16 cellular contexts compared by ENCODE assay signal in the genomic region with DNA sequence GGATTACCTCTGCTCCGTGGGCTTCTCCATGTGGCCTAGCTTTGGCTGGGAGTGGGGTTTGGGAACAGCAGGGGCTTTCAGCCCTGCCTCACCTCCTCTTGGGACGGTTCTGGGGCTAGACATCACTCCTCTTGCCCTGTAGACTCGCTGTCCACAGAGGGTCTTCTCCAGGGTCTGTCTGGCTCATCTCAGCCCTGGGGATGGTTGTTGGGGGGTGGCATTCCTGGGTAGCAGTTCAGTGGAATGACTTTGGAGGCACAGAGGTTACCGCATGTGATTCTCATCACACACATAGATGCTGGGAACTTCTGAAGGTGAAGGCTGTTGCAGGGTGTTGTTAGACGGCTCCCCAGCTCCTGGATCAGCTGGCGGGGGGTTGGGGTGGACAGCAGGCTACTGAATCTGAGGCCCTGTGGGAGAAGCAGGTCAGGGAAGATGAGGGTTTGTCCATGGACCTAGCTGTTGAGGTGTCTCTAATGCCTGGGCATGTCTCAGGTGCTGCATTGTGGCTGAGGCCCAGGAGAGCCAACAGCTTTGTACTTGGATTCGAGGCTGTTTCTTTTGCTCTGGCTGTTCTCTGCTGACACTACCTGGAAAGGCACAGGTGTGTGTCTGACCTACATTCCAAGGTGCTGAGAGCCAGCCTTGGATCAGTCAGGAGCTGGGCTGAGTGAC. TPM values are rescaled to one million over a fixed set of nuclear protein-coding genes. Genes with fewer than 3 reads are reported as not detected.
"Had no signal": no experiment of that assay in that cellular context is flagged by ENCODE, and none has a peak within 500 bp of the region (broad histone marks: within the 10 kb centered on the region; RNA-seq: fewer than 3 reads in every experiment).

No MANE protein-coding gene starts in this region.

- H3K4me3 ChIP-seq: colonic mucosa, esophagus muscularis mucosa, ovary, transverse colon had no signal

- H3K4me1 Mint-ChIP-seq: activated T-helper 17 cell treated with anti-CD3 and anti-CD28 coated beads, Interleukin-2, amount 50 U/mL, for 72 hours; nephron had no signal

- H3K4me1 ChIP-seq: colonic mucosa, esophagus muscularis mucosa, transverse colon had no signal

- H3K9me3 ChIP-seq: colonic mucosa, esophagus muscularis mucosa, ovary, transverse colon had no signal

- H3K36me3 ChIP-seq: colonic mucosa, ovary, transverse colon had no signal

- ATAC-seq: activated T-helper 17 cell treated with anti-CD3 and anti-CD28 coated beads, Interleukin-2, amount 50 U/mL, for 72 hours; SK-N-SH treated with all-trans-retinoic acid at 6 μM for 48 hours had no signal

- H3K27ac ChIP-seq: colonic mucosa, esophagus muscularis mucosa, ovary, transverse colon, VCaP had no signal

- H3K27me3 ChIP-seq: colonic mucosa, ovary, transverse colon had no signal

- H3K27ac Mint-ChIP-seq: activated naive CD8-positive, alpha-beta T cell; activated T-helper 17 cell treated with anti-CD3 and anti-CD28 coated beads, Interleukin-2, amount 50 U/mL, for 72 hours; nephron had no signal

- H3K36me3 Mint-ChIP-seq: activated naive CD8-positive, alpha-beta T cell had no signal

- H3K4me3 Mint-ChIP-seq: activated naive CD8-positive, alpha-beta T cell; activated T-helper 17 cell treated with anti-CD3 and anti-CD28 coated beads, Interleukin-2, amount 50 U/mL, for 72 hours; nephron had no signal

- DNase-seq: activated CD4-positive, alpha-beta T cell treated with anti-CD3 and anti-CD28 coated beads for 4 hours; amniotic stem cell; caudate nucleus; colonic mucosa; kidney glomerular epithelial cell; ovary; stimulated activated CD4-positive, alpha-beta T cell treated with anti-CD3 and anti-CD28 coated beads, Interleukin-12 subunit alpha, Interleukin-12 subunit beta, amount 100 ng/mL, for 4 hours; stimulated activated naive CD4-positive, alpha-beta T cell; transverse colon had no signal

- H3K9me3 Mint-ChIP-seq: activated T-helper 17 cell treated with anti-CD3 and anti-CD28 coated beads, Interleukin-2, amount 50 U/mL, for 72 hours; nephron had no signal

RNA-seq across cellular contexts. Expression of a gene that starts 23.8 kb away (rescaled TPM):
- total RNA-seq: activated T-helper 17 cell treated with anti-CD3 and anti-CD28 coated beads, Interleukin-2, amount 50 U/mL, for 72 hours; T-helper 1 cell treated with Interleukin-12 subunit alpha and Interleukin-12 subunit beta and Interleukin-4 antibody, amounts not matched to agents 30 ng/mL and 1 ng/mL, for 36 hours had no signal
